Comparison of ENCODE assay signal across 8 cellular contexts in genomic region chr10:122981066-122981464, GRCh38. TPM values are rescaled to one million over a fixed set of nuclear protein-coding genes. Genes with fewer than 3 reads are reported as not detected.
DNase-seq lines count a peak whose midpoint lies in the region; ATAC-seq and TF ChIP-seq lines count a peak whose summit lies in the region.

No MANE protein-coding gene starts in this region.

- H4K20me1 ChIP-seq in GM23338 (replicated peaks; ENCODE audit: insufficient read depth) = no peaks in the 10 kb centered on the region; the same call in 1 of the 2 replicates

- H3K27me3 Mint-ChIP-seq in GM23338 (ENCODE audit: insufficient read depth, low read depth, poor library complexity) (peaks cover 8% of the 10 kb centered on the region), endodermal cell (ENCODE audit: insufficient read depth) (peaks cover 8% of the 10 kb centered on the region), nephron (ENCODE audit: low read depth) (no peaks in the 10 kb centered on the region)

- 0 to 13% methylated on average over 1 to 3 of the region's 4 CpGs for WGBS in endodermal cell (ENCODE audit: insufficient coverage in 1 of 2, insufficient read length in 1 of 2), 2 experiments

- H3K4me3 Mint-ChIP-seq in GM23338 = peak overlapping the region; percentile 84
- H3K4me3 Mint-ChIP-seq in endodermal cell = peak overlapping the region; percentile 77
- peak overlapping the region; percentile 91 to 92 (median 91) for H3K4me3 Mint-ChIP-seq in nephron

- peaks cover 9% of the 10 kb centered on the region for H3K4me1 Mint-ChIP-seq in GM23338
- peaks cover 20% of the 10 kb centered on the region for H3K4me1 Mint-ChIP-seq in endodermal cell
- peaks cover 15% of the 10 kb centered on the region for H3K4me1 Mint-ChIP-seq in nephron

- peak overlapping the region; percentile 90 for H3K4me2 ChIP-seq in GM23338

- peak overlapping the region; percentile 94 for H3K4me3 ChIP-seq in BJ (ENCODE audit: low read depth, low read length)
- peak overlapping the region; percentile 86 for H3K4me3 ChIP-seq in GM23338
- H3K4me3 ChIP-seq in RWPE2 (ENCODE audit: severe bottlenecking) = peak overlapping the region; percentile 66
- H3K4me3 ChIP-seq in endodermal cell (ENCODE audit: low read length) = peak overlapping the region; percentile 83

- ATAC-seq in GM23338 (peak; percentile 55), RWPE2 (ENCODE audit: low read depth) (no peak), GM18502 (IDR thresholded peaks at IDR 0.05; ENCODE audit: poor library complexity, unreplicated experiment) (no peak), HG02885 (IDR thresholded peaks at IDR 0.05; ENCODE audit: poor library complexity, unreplicated experiment) (no peak), GM21381 (IDR thresholded peaks at IDR 0.05; ENCODE audit: unreplicated experiment) (no peak)

- POLR2A ChIA-PET in BJ (lab: Charles Lee) = no interaction called here

- no peak overlapping the region; the same call in 1 of the 2 replicates for H3K27ac Mint-ChIP-seq in GM23338
- H3K27ac Mint-ChIP-seq in endodermal cell = peak overlapping the region; percentile 98
- H3K27ac Mint-ChIP-seq in nephron = peak overlapping the region; percentile 88 to 96 (median 96)

- no peaks in the 10 kb centered on the region for H3K79me2 ChIP-seq in GM23338 (replicated peaks; ENCODE audit: insufficient read depth)

- H3K27me3 ChIP-seq in BJ (ENCODE audit: control insufficient read depth, insufficient read depth, low read length) = no peaks in the 10 kb centered on the region
- no peaks in the 10 kb centered on the region for H3K27me3 ChIP-seq in GM23338 (ENCODE audit: insufficient read depth)
- H3K27me3 ChIP-seq in RWPE2 (ENCODE audit: insufficient read depth, poor library complexity, severe bottlenecking) = no peaks in the 10 kb centered on the region
- no peaks in the 10 kb centered on the region for H3K27me3 ChIP-seq in endodermal cell (ENCODE audit: control insufficient read depth, insufficient read depth, low read length, poor library complexity, severe bottlenecking)

- H3K9me3 ChIP-seq in RWPE2 (ENCODE audit: severe bottlenecking) (no peaks in the 10 kb centered on the region), endodermal cell (ENCODE audit: control insufficient read depth, low read length) (no peaks in the 10 kb centered on the region)

- H3K4me1 ChIP-seq in GM23338 (ENCODE audit: insufficient read depth) = 0 out of 2 replicates have a peak, but pooled peaks cover 3% of the 10 kb centered on the region
- H3K4me1 ChIP-seq in RWPE2 (ENCODE audit: insufficient read depth, poor library complexity, severe bottlenecking) = peaks cover 7% of the 10 kb centered on the region
- H3K4me1 ChIP-seq in endodermal cell (ENCODE audit: control insufficient read depth, insufficient read depth, low read length) = no peaks in the 10 kb centered on the region

- TF ChIP-seq CTCF in BJ (IDR thresholded peaks at IDR 0.05; ENCODE audit: insufficient read depth, low read depth, low read length) (peak; percentile 58), GM23338 (conservative IDR thresholded peaks at IDR 0.05; ENCODE audit: low read depth in 2 of 2) (peak; percentile 43 to 62; a peak in 3 of 4 replicates), RWPE2 (IDR thresholded peaks at IDR 0.05; ENCODE audit: poor library complexity, severe bottlenecking) (no peak), endodermal cell (conservative IDR thresholded peaks at IDR 0.05) (peak; percentile 75), nephron (IDR thresholded peaks at IDR 0.05; ENCODE audit: unreplicated experiment in 3 of 3) (peak; percentile 42 to 61 (median 61))

- CTCF ChIA-PET in BJ (lab: Yijun Ruan, JAX) = interaction anchor here (0.8 to 2.9 kb wide), 9 partner anchors 9 to 117 kb away, joined by 3 to 22 read pairs (median 5); partner anchors contain the start of gene C10orf88

- H3K36me3 Mint-ChIP-seq in GM23338 (ENCODE audit: low read depth) = peaks cover 5% of the 10 kb centered on the region; the same call in 2 of the 3 replicates
- H3K36me3 Mint-ChIP-seq in endodermal cell (ENCODE audit: low read depth) = peaks cover 10% of the 10 kb centered on the region
- H3K36me3 Mint-ChIP-seq in nephron (ENCODE audit: low read depth) = peaks cover 9% of the 10 kb centered on the region

- H2AFZ ChIP-seq in GM23338 = peak overlapping the region; percentile 80; the same call in 1 of the 2 replicates

- no peaks in the 10 kb centered on the region for H3K9me3 Mint-ChIP-seq in GM23338
- H3K9me3 Mint-ChIP-seq in endodermal cell = no peaks in the 10 kb centered on the region
- H3K9me3 Mint-ChIP-seq in nephron = no peaks in the 10 kb centered on the region

- DNase-seq in BJ (ENCODE audit: low read depth) (no peak), GM23338 (ENCODE audit: low spot score) (peak; percentile 69), RWPE2 (ENCODE audit: low spot score) (no peak), endodermal cell (no peak)

- H3K27ac ChIP-seq in GM23338 (ENCODE audit: low read depth) (no peak overlapping the region), RWPE2 (ENCODE audit: poor library complexity, severe bottlenecking) (peak overlapping the region; percentile 32), endodermal cell (ENCODE audit: low read depth, low read length) (no peak overlapping the region)

- H3K9me2 ChIP-seq in GM23338 (ENCODE audit: insufficient read depth) = no peaks in the 10 kb centered on the region

- peaks cover 4% of the 10 kb centered on the region for H3F3A ChIP-seq in GM23338 (replicated peaks; ENCODE audit: low read depth)

- H3K36me3 ChIP-seq in BJ (ENCODE audit: control insufficient read depth, insufficient read depth, low read length) (no peaks in the 10 kb centered on the region; the same call in 1 of the 2 replicates), GM23338 (ENCODE audit: insufficient read depth) (no peaks in the 10 kb centered on the region), RWPE2 (ENCODE audit: low read depth) (no peaks in the 10 kb centered on the region), endodermal cell (ENCODE audit: control insufficient read depth, insufficient read depth, low read length) (peaks cover 8% of the 10 kb centered on the region)

- H3K9ac ChIP-seq in endodermal cell (ENCODE audit: extremely low read depth, low read length, poor library complexity, severe bottlenecking) = no peak overlapping the region

TF ChIP-seq in GM23338, 12 proteins besides CTCF, POLR2A, EP300 and RAD21 (continues in another document):
- TF ChIP-seq NANOG (IDR thresholded peaks at IDR 0.05; ENCODE audit: borderline replicate concordance) (no peak), EZH2phosphoT487 (IDR thresholded peaks at IDR 0.05; ENCODE audit: unreplicated experiment) (no peak), REST (IDR thresholded peaks at IDR 0.05; ENCODE audit: unreplicated experiment) (no peak)

RNA-seq across cellular contexts. Expression of gene PSTK, which starts 0.9 kb away (rescaled TPM):
- polyA plus RNA-seq in BJ (2011; rRNA removed) (3.0 and 5.5 TPM in 2 replicates), GM23338 (2016; fragmentation: Nextera tagmentation; extraction: Ambion mirVana) (9.3 and 9.9 TPM in 2 replicates)
- polyA minus RNA-seq in BJ (2011; rRNA and poly(A)+ RNA removed) = 0.62 and 1.0 TPM in 2 replicates
- 2.3 and 4.8 TPM in 2 replicates for total RNA-seq in GM23338 (2014; rRNA removed; shearing (Covaris generic))
- total RNA-seq in endodermal cell = 1 to 10 TPM; 7.0 to 7.1 TPM
- polyA plus RNA-seq in endodermal cell (2013, experiment 1 of 2) = 7.4 TPM
- polyA plus RNA-seq in endodermal cell (2013, experiment 2 of 2) = 10.5 TPM

RNA-seq across cellular contexts. Expression of gene C10orf88, which starts 27.0 kb away (rescaled TPM):
- polyA plus RNA-seq in BJ (2011; rRNA removed) (2.0 and 4.4 TPM in 2 replicates), GM23338 (2016; fragmentation: Nextera tagmentation; extraction: Ambion mirVana) (4.3 and 5.6 TPM in 2 replicates)
- polyA minus RNA-seq in BJ (2011; rRNA and poly(A)+ RNA removed) = 2.6 and 2.9 TPM in 2 replicates
- 11.1 and 17.9 TPM in 2 replicates for total RNA-seq in GM23338 (2014; rRNA removed; shearing (Covaris generic))
- total RNA-seq in endodermal cell = 10 to 100 TPM; 14.7 to 18.1 TPM
- polyA plus RNA-seq in endodermal cell (2013, experiment 1 of 2) = 14.1 TPM
- polyA plus RNA-seq in endodermal cell (2013, experiment 2 of 2) = 17.1 TPM

RNA-seq across cellular contexts. Expression of gene IKZF5, which starts 27.5 kb away (rescaled TPM):
- polyA plus RNA-seq in BJ (2011; rRNA removed) = 4.9 and 6.6 TPM in 2 replicates
- polyA minus RNA-seq in BJ (2011; rRNA and poly(A)+ RNA removed) = 3.5 and 4.8 TPM in 2 replicates
- total RNA-seq in GM23338 (2014; rRNA removed; shearing (Covaris generic)) = 10.5 and 10.7 TPM in 2 replicates
- polyA plus RNA-seq in GM23338 (2016; fragmentation: Nextera tagmentation; extraction: Ambion mirVana) = 5.2 and 6.9 TPM in 2 replicates
- 10 to 100 TPM; 10.3 to 14.4 TPM for total RNA-seq in endodermal cell
- 11.1 TPM for polyA plus RNA-seq in endodermal cell (2013, experiment 1 of 2)
- polyA plus RNA-seq in endodermal cell (2013, experiment 2 of 2) = 10.8 TPM

RNA-seq across cellular contexts. Expression of gene ACADSB, which starts 27.7 kb away (rescaled TPM):
- 5.2 and 9.3 TPM in 2 replicates for polyA plus RNA-seq in BJ (2011; rRNA removed)
- polyA minus RNA-seq in BJ (2011; rRNA and poly(A)+ RNA removed) = 2.1 and 3.6 TPM in 2 replicates
- 6.5 and 8.5 TPM in 2 replicates for total RNA-seq in GM23338 (2014; rRNA removed; shearing (Covaris generic))
- 3.7 and 4.1 TPM in 2 replicates for polyA plus RNA-seq in GM23338 (2016; fragmentation: Nextera tagmentation; extraction: Ambion mirVana)
- 10 to 100 TPM; 40.4 to 58.7 TPM for total RNA-seq in endodermal cell
- 11.8 TPM for polyA plus RNA-seq in endodermal cell (2013, experiment 1 of 2)
- 8.9 TPM for polyA plus RNA-seq in endodermal cell (2013, experiment 2 of 2)
